In the genomic region with DNA sequence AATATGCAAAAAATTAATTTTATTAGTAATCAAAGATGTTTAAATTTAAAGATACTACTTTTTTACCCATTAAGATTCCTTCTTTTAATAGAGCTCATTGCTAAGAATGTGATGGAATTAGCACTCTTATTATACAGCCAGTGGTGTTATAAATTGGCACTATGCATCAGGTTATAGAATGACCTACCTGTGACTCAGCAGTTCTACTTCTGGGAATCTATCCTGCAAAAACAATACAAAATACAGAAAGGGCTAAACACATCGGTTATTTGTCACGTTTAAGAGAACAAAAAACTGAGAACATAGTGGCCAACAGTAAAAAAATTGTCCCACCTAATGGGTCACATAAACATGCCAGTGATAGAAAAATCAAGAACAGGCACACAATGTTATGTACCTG, we compare ENCODE assay signal across 1 cellular context.
A peak's percentile ranks its signal among the peaks of the same experiment; 100 is the strongest.
TF ChIP-seq lines count a peak whose summit lies in the region.

No MANE protein-coding gene starts in this region.

TF ChIP-seq in IMR-90, 13 proteins besides CTCF, POLR2A, EP300 and RAD21:
- TF ChIP-seq NFE2L2 (IDR thresholded peaks at IDR 0.05; ENCODE audit: low read depth, low read length) (peak; percentile 50; the same call in 1 of the 2 replicates), SMC3 (IDR thresholded peaks at IDR 0.05; ENCODE audit: low read depth, low read length) (no peak)
